In the genomic region with DNA sequence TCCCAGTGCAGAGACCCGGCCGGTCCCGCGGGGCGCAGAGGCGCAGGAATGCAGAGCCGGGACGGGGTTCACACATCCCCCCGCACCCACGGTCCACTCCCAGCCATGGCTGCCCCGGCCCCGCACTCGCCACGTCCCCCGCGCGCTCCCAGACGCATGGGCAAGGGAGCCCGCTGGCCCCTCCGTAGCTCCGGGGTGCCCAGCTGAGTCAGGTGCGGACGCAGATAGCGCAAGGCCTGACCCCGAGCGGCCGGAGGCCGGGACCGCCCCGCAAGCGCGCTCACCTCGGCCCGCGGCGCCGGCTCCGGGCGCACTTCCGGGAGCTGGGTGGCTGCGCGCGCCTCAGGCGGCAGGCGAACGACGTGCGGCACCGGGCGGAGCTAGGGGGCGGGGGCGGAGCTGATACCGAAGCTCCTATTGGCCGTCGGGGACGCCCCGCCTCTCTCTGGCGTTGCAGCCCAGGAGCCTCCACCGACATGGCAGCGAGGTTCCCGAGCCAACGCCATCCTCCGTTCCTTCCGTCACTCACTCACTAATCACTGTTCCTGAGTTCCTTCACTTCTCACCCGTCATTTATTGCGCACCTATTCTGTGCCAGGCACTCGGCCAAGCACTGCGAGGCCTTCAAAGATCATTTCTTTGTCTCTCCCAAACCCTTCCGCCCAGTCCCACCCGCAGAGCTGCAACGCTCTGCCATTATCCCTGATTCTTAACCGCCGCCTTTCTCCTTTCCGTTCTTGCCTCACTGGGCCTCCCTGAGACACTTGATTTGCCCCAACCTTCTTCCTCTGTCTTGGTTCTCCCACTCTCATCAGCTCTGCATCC, we compare ENCODE assay signal across 8 cellular contexts. TPM values are rescaled to one million over a fixed set of nuclear protein-coding genes. Genes with fewer than 3 reads are reported as not detected.
DNase-seq lines count a peak whose midpoint lies in the region; ATAC-seq and TF ChIP-seq lines count a peak whose summit lies in the region.

A gene with protein sequence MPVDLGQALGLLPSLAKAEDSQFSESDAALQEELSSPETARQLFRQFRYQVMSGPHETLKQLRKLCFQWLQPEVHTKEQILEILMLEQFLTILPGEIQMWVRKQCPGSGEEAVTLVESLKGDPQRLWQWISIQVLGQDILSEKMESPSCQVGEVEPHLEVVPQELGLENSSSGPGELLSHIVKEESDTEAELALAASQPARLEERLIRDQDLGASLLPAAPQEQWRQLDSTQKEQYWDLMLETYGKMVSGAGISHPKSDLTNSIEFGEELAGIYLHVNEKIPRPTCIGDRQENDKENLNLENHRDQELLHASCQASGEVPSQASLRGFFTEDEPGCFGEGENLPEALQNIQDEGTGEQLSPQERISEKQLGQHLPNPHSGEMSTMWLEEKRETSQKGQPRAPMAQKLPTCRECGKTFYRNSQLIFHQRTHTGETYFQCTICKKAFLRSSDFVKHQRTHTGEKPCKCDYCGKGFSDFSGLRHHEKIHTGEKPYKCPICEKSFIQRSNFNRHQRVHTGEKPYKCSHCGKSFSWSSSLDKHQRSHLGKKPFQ (minus strand): TSS at position 329 of the 825 bp plus-strand sequence. CDS start 4,646 bp downstream, outside the sequence.

- 1 to 4% methylated on average over 26 to 74 of the region's 74 CpGs for WGBS in endodermal cell (ENCODE audit: insufficient coverage in 1 of 2, insufficient read length in 1 of 2), 2 experiments

- H3K27ac Mint-ChIP-seq in activated CD8-positive, alpha-beta memory T cell treated with anti-CD3 and anti-CD28 coated beads, Interleukin-2, amount 10 ng/mL, durations not matched to agents 7 days and 5 days, result peak within 1 kb of the TSS; percentile 91
- H3K27ac Mint-ChIP-seq in endodermal cell (peak within 1 kb of the TSS; percentile 98), mesothelial cell of epicardium (peak within 1 kb of the TSS; percentile 95)

- H3K27me3 ChIP-seq in endodermal cell (ENCODE audit: control insufficient read depth, insufficient read depth, low read length, poor library complexity, severe bottlenecking), result no peaks in the 10 kb centered on the region

- peak; percentile 96 for ATAC-seq in GM21360 (IDR thresholded peaks at IDR 0.05; ENCODE audit: unreplicated experiment)
- ATAC-seq in activated CD8-positive, alpha-beta memory T cell treated with anti-CD3 and anti-CD28 coated beads, Interleukin-2, amount 10 ng/mL, durations not matched to agents 7 days and 5 days, result peak; percentile 99

- peak within 1 kb of the TSS; percentile 91 for H3K27ac ChIP-seq in endodermal cell (ENCODE audit: low read depth, low read length)

- peak; percentile 80 for DNase-seq in COR-L47 (lab: John Stamatoyannopoulos, UW)
- peak; percentile 89 for DNase-seq in HT-29 (ENCODE audit: low spot score)
- DNase-seq in NOMO-1 treated with DMSO at 0.1 percent for 48 hours (lab: John Stamatoyannopoulos, UW; ENCODE audit: unreplicated experiment), result peak; percentile 90
- DNase-seq in activated CD8-positive, alpha-beta memory T cell treated with anti-CD3 and anti-CD28 coated beads, Interleukin-2, amount 10 ng/mL, durations not matched to agents 7 days and 5 days, result peak; percentile 97
- peak; percentile 99 for DNase-seq in endodermal cell
- peak; percentile 95 to 97 for DNase-seq in mesothelial cell of epicardium (ENCODE audit: low spot score in 2 of 2, unreplicated experiment in 2 of 2)
- DNase-seq in stimulated activated CD8-positive, alpha-beta memory T cell treated with anti-CD3 and anti-CD28 coated beads, Interleukin-15, amount 100 ng/mL, for 4 hours (ENCODE audit: low read depth in 2 of 2), result peak; percentile 91 to 95

- no peaks in the 10 kb centered on the region for H3K36me3 ChIP-seq in endodermal cell (ENCODE audit: control insufficient read depth, insufficient read depth, low read length)

- peak within 1 kb of the TSS; percentile 95 for H3K4me3 Mint-ChIP-seq in activated CD8-positive, alpha-beta memory T cell treated with anti-CD3 and anti-CD28 coated beads, Interleukin-2, amount 10 ng/mL, durations not matched to agents 7 days and 5 days
- H3K4me3 Mint-ChIP-seq in endodermal cell (peak within 1 kb of the TSS; percentile 67), mesothelial cell of epicardium (peak within 1 kb of the TSS; percentile 89)

- H3K9ac ChIP-seq in endodermal cell (ENCODE audit: extremely low read depth, low read length, poor library complexity, severe bottlenecking), result peak within 1 kb of the TSS; percentile 74

- peaks cover 3% of the 10 kb centered on the region for H3K4me1 ChIP-seq in endodermal cell (ENCODE audit: control insufficient read depth, insufficient read depth, low read length)

- TF ChIP-seq CTCF in endodermal cell (conservative IDR thresholded peaks at IDR 0.05) (no peak), mesothelial cell of epicardium (IDR thresholded peaks at IDR 0.05; ENCODE audit: unreplicated experiment) (no peak)

- peak within 1 kb of the TSS; percentile 85 for H3K4me3 ChIP-seq in endodermal cell (ENCODE audit: low read length)

- H3K9me3 Mint-ChIP-seq in activated CD8-positive, alpha-beta memory T cell treated with anti-CD3 and anti-CD28 coated beads, Interleukin-2, amount 10 ng/mL, durations not matched to agents 7 days and 5 days (ENCODE audit: low read depth), result no peaks in the 10 kb centered on the region
- H3K9me3 Mint-ChIP-seq in endodermal cell, result no peaks in the 10 kb centered on the region
- no peaks in the 10 kb centered on the region for H3K9me3 Mint-ChIP-seq in mesothelial cell of epicardium

- peaks cover 21% of the 10 kb centered on the region for H3K4me1 Mint-ChIP-seq in activated CD8-positive, alpha-beta memory T cell treated with anti-CD3 and anti-CD28 coated beads, Interleukin-2, amount 10 ng/mL, durations not matched to agents 7 days and 5 days
- H3K4me1 Mint-ChIP-seq in endodermal cell, result peaks cover 14% of the 10 kb centered on the region
- H3K4me1 Mint-ChIP-seq in mesothelial cell of epicardium, result peaks cover 6% of the 10 kb centered on the region

- peaks cover 11% of the 10 kb centered on the region for H3K36me3 Mint-ChIP-seq in activated CD8-positive, alpha-beta memory T cell treated with anti-CD3 and anti-CD28 coated beads, Interleukin-2, amount 10 ng/mL, durations not matched to agents 7 days and 5 days
- H3K36me3 Mint-ChIP-seq in endodermal cell (ENCODE audit: low read depth) (peaks cover 14% of the 10 kb centered on the region), mesothelial cell of epicardium (no peaks in the 10 kb centered on the region)

- no peaks in the 10 kb centered on the region for H3K9me3 ChIP-seq in endodermal cell (ENCODE audit: control insufficient read depth, low read length)

- CTCF ChIA-PET in activated CD8-positive, alpha-beta memory T cell treated with anti-CD3 and anti-CD28 coated beads, Interleukin-2, amount 10 ng/mL, durations not matched to agents 7 days and 5 days (lab: Charles Lee), result interaction anchor here (0.6 to 2.7 kb wide), 10 partner anchors 9 to 1034 kb away, joined by 3 to 14 read pairs (median 4); a partner anchor contains a TSS

- no peaks in the 10 kb centered on the region for H3K27me3 Mint-ChIP-seq in activated CD8-positive, alpha-beta memory T cell treated with anti-CD3 and anti-CD28 coated beads, Interleukin-2, amount 10 ng/mL, durations not matched to agents 7 days and 5 days
- H3K27me3 Mint-ChIP-seq in endodermal cell (ENCODE audit: insufficient read depth) (no peaks in the 10 kb centered on the region), mesothelial cell of epicardium (ENCODE audit: low read depth) (no peaks in the 10 kb centered on the region)

RNA-seq across cellular contexts. Expression of the gene that starts here (rescaled TPM):
- 1.2 and 2.0 TPM in 2 replicates for total RNA-seq in HT-29 (2014; rRNA removed; shearing (Covaris generic))
- total RNA-seq in activated CD8-positive, alpha-beta memory T cell treated with anti-CD3 and anti-CD28 coated beads, Interleukin-2, amount 10 ng/mL, durations not matched to agents 7 days and 5 days, result 10 to 100 TPM in 1 of 2 experiments, 1 to 10 TPM in 1; 9.3 to 11.9 TPM
- total RNA-seq in endodermal cell (10 to 100 TPM; 10.4 to 16.3 TPM), mesothelial cell of epicardium (9.8 to 11.1 TPM (median 10.1 TPM) in 3 replicates)
- polyA plus RNA-seq in endodermal cell (2013, experiment 1 of 2), result 9.1 TPM
- polyA plus RNA-seq in endodermal cell (2013, experiment 2 of 2), result 7.4 TPM

Comparison
In these comparisons a context has a peak if more than half of its experiments do, and no peak if none do; other contexts are left out.
1. Peak in every context shown above with its lines: DNase-seq, ATAC-seq, H3K4me3 ChIP-seq and H3K27ac ChIP-seq.